3 cellular contexts compared by ENCODE assay signal in genomic region chr17:78962984-78963348, GRCh38. TPM values are rescaled to one million over a fixed set of nuclear protein-coding genes. Genes with fewer than 3 reads are reported as not detected.
"Had no signal": no experiment of that assay in that cellular context is flagged by ENCODE, and none has a peak within 500 bp of the region (broad histone marks: within the 10 kb centered on the region; RNA-seq: fewer than 3 reads in every experiment).

No MANE protein-coding gene starts in this region.

RNA-seq across cellular contexts. Expression of gene CEP295NL, which starts 60.0 kb away (rescaled TPM):
- polyA plus RNA-seq: keratinocyte; naive thymus-derived CD8-positive, alpha-beta T cell; smooth muscle cell had no signal
